Comparison of ENCODE assay signal across 14 cellular contexts in genomic region chr14:103444837-103445524, GRCh38. TPM values are rescaled to one million over a fixed set of nuclear protein-coding genes. Genes with fewer than 3 reads are reported as not detected.
DNase-seq lines count a peak whose midpoint lies in the region; ATAC-seq, FAIRE-seq and TF ChIP-seq lines count a peak whose summit lies in the region.
"Had no signal": no experiment of that assay in that cellular context is flagged by ENCODE, and none has a peak within 500 bp of the region (broad histone marks: within the 10 kb centered on the region; RNA-seq: fewer than 3 reads in every experiment).

No MANE protein-coding gene starts in this region.

- ATAC-seq in K562 (peak; percentile 87), left ventricle myocardium superior (peak; percentile 53)
- ATAC-seq: activated naive CD4-positive, alpha-beta T cell treated with anti-CD3 and anti-CD28 coated beads, Interleukin-2, amount 50 U/mL, for 72 hours; T-helper 17 cell had no signal

- no peaks in the 10 kb centered on the region for H3K9me1 ChIP-seq in K562 (ENCODE audit: control insufficient read depth, insufficient read depth, low read length)

- BruUV-seq in K562 (replicated peaks; lab: Mats Ljungman, UMichigan), result no TSS peak

- peak overlapping the region; percentile 43; the same call in 1 of the 3 replicates for H3K27ac ChIP-seq in K562 (ENCODE audit: extremely low read depth, low read depth, low read length)
- H3K27ac ChIP-seq in small intestine (ENCODE audit: low read depth in 1 of 2, low read length in 1 of 2), result no peak overlapping the region

- H3K4me1 ChIP-seq in K562 (replicated peaks in 1 of 2; ENCODE audit: control insufficient read depth in 2 of 2, insufficient read depth in 2 of 2, low read length in 2 of 2), result peaks cover 16 to 33% of the 10 kb centered on the region in 2 experiments; a peak in 4 of 5 replicates
- no peaks in the 10 kb centered on the region for H3K4me1 ChIP-seq in small intestine (ENCODE audit: control insufficient read depth in 2 of 2, insufficient read depth in 1 of 2, low read depth in 1 of 2, low read length in 1 of 2)

- H2AFZ ChIP-seq in K562 (ENCODE audit: low read depth, low read length), result no peak overlapping the region

- 7% methylated on average over 4 of the region's 4 CpGs for WGBS in K562 (ENCODE audit: insufficient coverage, low coverage, missing lambda C conversion rate)
- WGBS in small intestine, 3 donors, result 47 to 56% (median 54%) methylated on average over 4 of the region's 4 CpGs

- in situ Hi-C loops in K562 (cut with MboI), result no loop called here

- H3K9me3 ChIP-seq in K562 (replicated peaks; ENCODE audit: control insufficient read depth, insufficient read depth, low read depth, low read length) (no peaks in the 10 kb centered on the region), small intestine (ENCODE audit: control insufficient read depth, low read depth) (no peaks in the 10 kb centered on the region)

- TF ChIP-seq CTCF in K562 (IDR thresholded peaks at IDR 0.05 in 2 of 3, conservative IDR thresholded peaks at IDR 0.05 in 1 of 3; ENCODE audit: insufficient read depth in 2 of 3, low read depth in 1 of 3, low read length in 3 of 3), result no peak

- CTCF ChIA-PET in K562 (lab: Yijun Ruan, JAX; ENCODE audit: low intra/inter-chr PET ratio), result no interaction called here
- CTCF ChIA-PET in HEK293T (lab: Yijun Ruan, JAX), result interaction anchor here (0.6 to 1.5 kb wide), 4 partner anchors 21 to 77 kb away, joined by 3 to 5 read pairs (median 3); no protein-coding TSS in a partner anchor

- H3K79me2 ChIP-seq in K562 (ENCODE audit: control insufficient read depth, insufficient read depth, low read length), result peaks cover 76% of the 10 kb centered on the region

- FAIRE-seq in K562 (lab: Jason Lieb, UNC) (peak; percentile 86), small intestine (lab: Jason Lieb, UNC) (no peak), GM12891 (lab: Jason Lieb, UNC) (no peak)

- H3K4me3 ChIP-seq in K562 (no peak overlapping the region), small intestine (ENCODE audit: low read depth in 1 of 2, low read length in 2 of 2) (no peak overlapping the region)

- TF ChIP-seq POLR2A in K562 (conservative IDR thresholded peaks at IDR 0.05) (no peak), GM12891 (IDR thresholded peaks at IDR 0.05; ENCODE audit: low read depth, low read length) (no peak)

- H3K27me3 ChIP-seq in K562 (ENCODE audit: control insufficient read depth in 2 of 2, insufficient read depth in 2 of 2, low read length in 2 of 2) (no peaks in the 10 kb centered on the region), small intestine (ENCODE audit: control insufficient read depth in 2 of 2, insufficient read depth in 2 of 2, low read length in 2 of 2) (no peaks in the 10 kb centered on the region)

- POLR2A ChIA-PET in K562 (lab: Yijun Ruan, JAX) (interaction anchor here (0.6 to 2.3 kb wide), 4 partner anchors 11 to 150 kb away, joined by 4 to 6 read pairs (median 4); no protein-coding TSS in a partner anchor), HEK293T (lab: Yijun Ruan, JAX) (no interaction called here)

- intact Hi-C loops in K562 (cut with micrococcal nuclease) (no loop called here), left ventricle myocardium superior (cut with micrococcal nuclease) (no loop called here)

- DNase-seq in DMS153 (lab: John Stamatoyannopoulos, UW) (peak; percentile 3), DMS153 treated with DMSO at 0.1 percent for 48 hours (lab: John Stamatoyannopoulos, UW; ENCODE audit: unreplicated experiment) (no peak), K562 (ENCODE audit: extremely low read depth in 1 of 4, low spot score in 3 of 4) (peak; percentile 15 to 66 (median 35)), left ventricle myocardium superior (no peak), small intestine (peak; percentile 32), NCI-H446 treated with DMSO at 0.1 percent for 48 hours (lab: John Stamatoyannopoulos, UW) (no peak), GM12891 (ENCODE audit: insufficient read length, low spot score) (no peak), HEK293T (ENCODE audit: extremely low spot score) (no peak)
- DNase-seq: 8988T; activated CD8-positive, alpha-beta memory T cell treated with anti-CD3 and anti-CD28 coated beads for 24 hours; stimulated activated CD4-positive, alpha-beta T cell treated with anti-CD3 and anti-CD28 coated beads, Interleukin-1b, Interleukin-23, amount 100 ng/mL, for 48 hours; stimulated activated naive CD4-positive, alpha-beta T cell treated with Interleukin-2 at 50 U/mL for 16 hours; T-helper 17 cell had no signal

- H4K20me1 ChIP-seq in K562 (replicated peaks; ENCODE audit: control insufficient read depth, insufficient read depth, low read length), result no peaks in the 10 kb centered on the region; the same call in 1 of the 2 replicates

- no peak for TF ChIP-seq RAD21 in K562 (CRISPR knock-in tag; conservative IDR thresholded peaks at IDR 0.05 in 1 of 2, IDR thresholded peaks at IDR 0.05 in 1 of 2)

- peak; percentile 77 for TF ChIP-seq EP300 in K562 (IDR thresholded peaks at IDR 0.05; ENCODE audit: low read length)

- H3K36me3 ChIP-seq in K562 (ENCODE audit: control insufficient read depth, insufficient read depth, low read length) (peaks cover 7% of the 10 kb centered on the region; the same call in 2 of the 3 replicates), small intestine (ENCODE audit: control insufficient read depth in 2 of 2, insufficient read depth in 2 of 2, low read length in 2 of 2) (peaks cover 0 to 5% of the 10 kb centered on the region in 2 donors)

- H3K9ac ChIP-seq in K562 (ENCODE audit: insufficient read depth in 1 of 2, low read depth in 2 of 2, low read length in 2 of 2), result no peak overlapping the region; a peak in 1 of 4 replicates

- peak overlapping the region; percentile 38; the same call in 1 of the 2 replicates for H3K4me2 ChIP-seq in K562 (ENCODE audit: insufficient read depth, low read length)

TF ChIP-seq in K562, 482 proteins besides CTCF, POLR2A, EP300 and RAD21 (continues in another document):
- TF ChIP-seq CXXC5 (CRISPR knock-in tag; IDR thresholded peaks at IDR 0.05) (peak; percentile 56), PRMT5 (CRISPR knock-in tag; IDR thresholded peaks at IDR 0.05) (no peak), RUNX1 (IDR thresholded peaks at IDR 0.05; ENCODE audit: low read depth) (no peak)

TF ChIP-seq in GM12891, 5 proteins besides CTCF, POLR2A, EP300 and RAD21:
- no peak for TF ChIP-seq PAX5 (IDR thresholded peaks at IDR 0.05; ENCODE audit: insufficient read depth, low read length, severe bottlenecking)
- TF ChIP-seq POU2F2 (IDR thresholded peaks at IDR 0.05; ENCODE audit: low read depth, low read length), result no peak

TF ChIP-seq in HEK293T, 16 proteins besides CTCF, POLR2A, EP300 and RAD21:
- no peak for TF ChIP-seq PKNOX1 (IDR thresholded peaks at IDR 0.05)
- TF ChIP-seq FOXK2 (IDR thresholded peaks at IDR 0.05), result no peak
- TF ChIP-seq BHLHE40 (IDR thresholded peaks at IDR 0.05; ENCODE audit: borderline replicate concordance), result no peak
- TF ChIP-seq CTBP1 (IDR thresholded peaks at IDR 0.05; ENCODE audit: borderline replicate concordance), result no peak
- no peak for TF ChIP-seq FOXA1 (IDR thresholded peaks at IDR 0.05)
- no peak for TF ChIP-seq L3MBTL2 (conservative IDR thresholded peaks at IDR 0.05)
- TF ChIP-seq HDGF (IDR thresholded peaks at IDR 0.05; ENCODE audit: borderline replicate concordance), result no peak
TF ChIP-seq in HEK293T: peak in this region for 0.

RNA-seq across cellular contexts. Expression of gene MARK3, which starts 59.8 kb away (rescaled TPM):
- total RNA-seq in K562 (2011; cell fraction: chromatin; rRNA removed; ENCODE audit: low replicate concordance), result 157 and 305 TPM in 2 replicates
- 86.7 and 110 TPM in 2 replicates for total RNA-seq in K562 (2011; cell fraction: nucleolus; rRNA removed)
- 139 and 215 TPM in 2 replicates for total RNA-seq in K562 (2011; cell fraction: nucleoplasm; rRNA removed)
- total RNA-seq in K562 (2014; rRNA removed), result 47.9 and 49.5 TPM in 2 replicates
- 57.5 and 60.4 TPM in 2 replicates for total RNA-seq in K562 (2014; rRNA removed; fragmentation: Illumina TruSeq; extraction: Trizol)
- 52.1 and 56.3 TPM in 2 replicates for total RNA-seq in K562 (2015; rRNA removed; fragmentation: Illumina TruSeq; extraction: Trizol)
- total RNA-seq in K562 (2021), result 54.1 and 63.1 TPM in 2 replicates
- polyA plus RNA-seq in K562 (2011; rRNA removed), result 60.7 and 68.7 TPM in 2 replicates
- polyA plus RNA-seq in K562 (2011; cell fraction: cytosol; rRNA removed), result 29.4 and 31.3 TPM in 2 replicates
- 59.4 and 59.9 TPM in 2 replicates for polyA plus RNA-seq in K562 (2011; cell fraction: nucleus; rRNA removed)
- 41.6 and 49.0 TPM in 2 replicates for polyA plus RNA-seq in K562 (2012)
- polyA plus RNA-seq in K562 (2014; fragmentation: Illumina TruSeq; extraction: Trizol), result 54.9 and 65.3 TPM in 2 replicates
- polyA plus RNA-seq in K562 (2014; fragmentation: Nextera tagmentation; extraction: Ambion mirVana), result 10 to 100 TPM; 10.1 to 18.2 TPM
- polyA plus RNA-seq in K562 (2014; rRNA removed), result 53.2 and 55.1 TPM in 2 replicates
- 95.3 and 99.4 TPM in 2 replicates for polyA minus RNA-seq in K562 (2011; rRNA and poly(A)+ RNA removed)
- 20.8 and 26.0 TPM in 2 replicates for polyA minus RNA-seq in K562 (2011; cell fraction: cytosol; rRNA and poly(A)+ RNA removed)
- polyA minus RNA-seq in K562 (2011; cell fraction: nucleus; rRNA and poly(A)+ RNA removed), result 54.3 and 101 TPM in 2 replicates
- 127 TPM for total RNA-seq in left ventricle myocardium superior
- 10 to 100 TPM; 37.7 to 67.8 (median 62.4) TPM for polyA plus RNA-seq in small intestine
- 37.0 TPM for polyA plus RNA-seq in GM12891 (2012; ENCODE audit: low read depth, missing spikeins)

Comparison
In these comparisons a context has a peak if more than half of its experiments do, and no peak if none do; other contexts are left out.
1. DNase-seq: peak in DMS153 (single experiment), K562 (4 of 4) and small intestine (single experiment); none in DMS153 treated with DMSO at 0.1 percent for 48 hours (single experiment), left ventricle myocardium superior (single experiment), NCI-H446 treated with DMSO at 0.1 percent for 48 hours (single experiment), GM12891 (single experiment) and HEK293T (single experiment).